In genomic region chr6:68876792-68877493, GRCh38 we compare ENCODE assay signal across 8 cellular contexts.
DNase-seq lines count a peak whose midpoint lies in the region; ATAC-seq and TF ChIP-seq lines count a peak whose summit lies in the region.
"Had no signal": no experiment of that assay in that cellular context is flagged by ENCODE, and none has a peak within 500 bp of the region (broad histone marks: within the 10 kb centered on the region; RNA-seq: fewer than 3 reads in every experiment).

No MANE protein-coding gene starts in this region.

- H3K27me3 ChIP-seq in PC-9 (ENCODE audit: insufficient read depth, low read depth) (no peaks in the 10 kb centered on the region), hepatocyte (no peaks in the 10 kb centered on the region), testis (no peaks in the 10 kb centered on the region)

- H3K79me2 ChIP-seq in PC-9 (ENCODE audit: low read depth) (no peaks in the 10 kb centered on the region), hepatocyte (no peaks in the 10 kb centered on the region)

- no peaks in the 10 kb centered on the region for H3K9me3 Mint-ChIP-seq in activated naive CD8-positive, alpha-beta T cell treated with anti-CD3 and anti-CD28 coated beads, Interleukin-2, amount 50 U/mL, for 24 hours
- H3K9me3 Mint-ChIP-seq: T-helper 1 cell treated with Interleukin-12 subunit alpha and Interleukin-12 subunit beta and Interleukin-4 antibody, amounts not matched to agents 30 μg/mL and 1 μg/mL, for 36 hours had no signal

- TF ChIP-seq CTCF in PC-9 (conservative IDR thresholded peaks at IDR 0.05) (peak; percentile 66), hepatocyte (IDR thresholded peaks at IDR 0.05; ENCODE audit: poor library complexity) (peak; percentile 64), testis (IDR thresholded peaks at IDR 0.05) (no peak)

- no peaks in the 10 kb centered on the region for H3K27me3 Mint-ChIP-seq in activated naive CD8-positive, alpha-beta T cell treated with anti-CD3 and anti-CD28 coated beads, Interleukin-2, amount 50 U/mL, for 24 hours

- H3K4me1 ChIP-seq in PC-9 (replicated peaks; ENCODE audit: insufficient read depth), result no peaks in the 10 kb centered on the region
- no peaks in the 10 kb centered on the region for H3K4me1 ChIP-seq in hepatocyte (ENCODE audit: insufficient read depth)
- no peaks in the 10 kb centered on the region for H3K4me1 ChIP-seq in testis

- H3K36me3 Mint-ChIP-seq in activated naive CD8-positive, alpha-beta T cell treated with anti-CD3 and anti-CD28 coated beads, Interleukin-2, amount 50 U/mL, for 24 hours (ENCODE audit: low read depth), result no peaks in the 10 kb centered on the region

- TF ChIP-seq POLR2A in testis (IDR thresholded peaks at IDR 0.05), result no peak

- no peak overlapping the region for H3K27ac Mint-ChIP-seq in activated naive CD8-positive, alpha-beta T cell treated with anti-CD3 and anti-CD28 coated beads, Interleukin-2, amount 50 U/mL, for 24 hours
- H3K27ac Mint-ChIP-seq: T-helper 1 cell treated with Interleukin-12 subunit alpha and Interleukin-12 subunit beta and Interleukin-4 antibody, amounts not matched to agents 30 μg/mL and 1 μg/mL, for 36 hours had no signal

- no peaks in the 10 kb centered on the region for H3K9me3 ChIP-seq in PC-9 (ENCODE audit: insufficient read depth, low read depth)
- no peaks in the 10 kb centered on the region for H3K9me3 ChIP-seq in hepatocyte (ENCODE audit: low read depth)
- no peaks in the 10 kb centered on the region for H3K9me3 ChIP-seq in testis

- no peaks in the 10 kb centered on the region for H3K4me1 Mint-ChIP-seq in activated naive CD8-positive, alpha-beta T cell treated with anti-CD3 and anti-CD28 coated beads, Interleukin-2, amount 50 U/mL, for 24 hours

- H2AFZ ChIP-seq in PC-9 (no peak overlapping the region), hepatocyte (no peak overlapping the region)

- CTCF ChIA-PET in PC-9 (lab: Charles Lee), result no interaction called here

- H3K4me3 ChIP-seq in PC-9, result no peak overlapping the region
- no peak overlapping the region for H3K4me3 ChIP-seq in hepatocyte
- H3K4me3 ChIP-seq in testis, result no peak overlapping the region

- DNase-seq in PC-9 (no peak), hepatocyte (ENCODE audit: low spot score) (peak; percentile 25), testis (no peak)
- no peak for DNase-seq in activated naive CD8-positive, alpha-beta T cell treated with anti-CD3 and anti-CD28 coated beads, Interleukin-2, amount 50 U/mL, for 24 hours
- no peak for DNase-seq in activated CD4-positive, alpha-beta T cell treated with anti-CD3 and anti-CD28 coated beads for 4 hours

- 19% methylated on average over 2 of the region's 2 CpGs for WGBS in hepatocyte (ENCODE audit: low lambda C conversion rate, missing lambda C conversion rate)
- 59 to 62% methylated on average over 2 of the region's 2 CpGs for WGBS in testis, 2 donors

- no peak overlapping the region for H3K4me3 Mint-ChIP-seq in activated naive CD8-positive, alpha-beta T cell treated with anti-CD3 and anti-CD28 coated beads, Interleukin-2, amount 50 U/mL, for 24 hours
- H3K4me3 Mint-ChIP-seq: T-helper 1 cell treated with Interleukin-12 subunit alpha and Interleukin-12 subunit beta and Interleukin-4 antibody, amounts not matched to agents 30 μg/mL and 1 μg/mL, for 36 hours had no signal

- H3K36me3 ChIP-seq in PC-9 (ENCODE audit: low read depth) (no peaks in the 10 kb centered on the region), hepatocyte (replicated peaks; ENCODE audit: insufficient read depth, low read depth) (no peaks in the 10 kb centered on the region), testis (ENCODE audit: low read depth, missing control alignments) (no peaks in the 10 kb centered on the region)

- H3K27ac ChIP-seq in PC-9, result no peak overlapping the region
- no peak overlapping the region for H3K27ac ChIP-seq in hepatocyte
- H3K27ac ChIP-seq in testis, result no peak overlapping the region

- no TSS peak for BruUV-seq in PC-9 (replicated peaks; lab: Mats Ljungman, UMichigan)

- H3K9me2 ChIP-seq in PC-9 (ENCODE audit: insufficient read depth), result no peaks in the 10 kb centered on the region
- no peaks in the 10 kb centered on the region for H3K9me2 ChIP-seq in hepatocyte (replicated peaks; ENCODE audit: insufficient read depth)

- POLR2A ChIA-PET in PC-9 (lab: Charles Lee; ENCODE audit: unreplicated experiment), result no interaction called here

- intact Hi-C loops in PC-9 (cut with micrococcal nuclease; ENCODE audit: unreplicated experiment) (loop anchor here (5.0 kb wide), 1 partner anchor 850 kb away; no protein-coding TSS in a partner anchor), testis (cut with DNase I; ENCODE audit: low total_unique reads) (no loop called here)

- no peaks in the 10 kb centered on the region for H3F3A ChIP-seq in PC-9 (ENCODE audit: insufficient read depth, low read depth)

- ATAC-seq in GM18502 (IDR thresholded peaks at IDR 0.05; ENCODE audit: poor library complexity, unreplicated experiment), result peak; percentile 74
- ATAC-seq in HG03354 (IDR thresholded peaks at IDR 0.05; ENCODE audit: poor library complexity, severe bottlenecking, unreplicated experiment), result peak; percentile 75
- ATAC-seq in activated naive CD8-positive, alpha-beta T cell treated with anti-CD3 and anti-CD28 coated beads, Interleukin-2, amount 50 U/mL, for 24 hours, result no peak

- H4K20me1 ChIP-seq in PC-9 (ENCODE audit: insufficient read depth) (no peaks in the 10 kb centered on the region), hepatocyte (ENCODE audit: insufficient read depth, poor library complexity, severe bottlenecking) (no peaks in the 10 kb centered on the region)

- H3K4me2 ChIP-seq in PC-9 (no peak overlapping the region), hepatocyte (no peak overlapping the region)

Comparison
In these comparisons a context has a peak if more than half of its experiments do, and no peak if none do; other contexts are left out.
1. CTCF ChIP-seq: peak in PC-9 (single experiment) and hepatocyte (single experiment); none in testis (0 of 3).